In the genomic region with DNA sequence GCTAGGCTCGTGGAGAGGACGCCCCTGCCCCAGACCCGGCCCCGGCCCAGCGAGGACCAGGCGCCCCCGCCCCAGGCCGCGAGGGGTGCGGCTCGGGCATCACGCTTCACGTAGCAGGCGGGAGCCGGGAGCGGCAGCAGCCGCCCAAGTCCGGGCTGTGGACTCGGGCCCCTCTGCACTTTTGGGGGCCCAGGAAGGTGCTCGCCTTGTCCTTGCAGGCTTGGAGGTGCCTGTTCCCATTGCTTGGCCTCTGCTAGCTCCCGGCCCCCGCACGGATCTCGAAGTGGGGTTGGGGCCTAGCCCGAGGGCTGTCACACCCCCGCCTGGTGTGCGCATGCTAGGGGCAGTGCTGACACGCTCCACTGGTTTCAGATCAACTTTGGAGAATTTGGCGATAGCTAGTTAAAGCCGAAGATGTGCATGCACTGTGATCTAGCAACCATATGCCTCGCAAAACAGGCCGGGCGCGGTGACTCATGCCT, we compare ENCODE assay signal across 8 cellular contexts. TPM values are rescaled to one million over a fixed set of nuclear protein-coding genes. Genes with fewer than 3 reads are reported as not detected.
A peak's percentile ranks its signal among the peaks of the same experiment; 100 is the strongest.
DNase-seq lines count a peak whose midpoint lies in the region; ATAC-seq and TF ChIP-seq lines count a peak whose summit lies in the region.
"Had no signal": no experiment of that assay in that cellular context is flagged by ENCODE, and none has a peak within 500 bp of the region (broad histone marks: within the 10 kb centered on the region; RNA-seq: fewer than 3 reads in every experiment).

No MANE protein-coding gene starts in this region.

- H3K9ac ChIP-seq in IMR-90 (ENCODE audit: low read depth, low read length), result no peak overlapping the region
- no peak overlapping the region for H3K9ac ChIP-seq in colonic mucosa (ENCODE audit: low read depth in 2 of 2, low read length in 2 of 2)
- H3K9ac ChIP-seq in mesenchymal stem cell (ENCODE audit: low read length), result no peak overlapping the region

- no peak overlapping the region for H3K56ac ChIP-seq in IMR-90 (ENCODE audit: extremely low read depth, insufficient read depth, low read length)

- H3K23ac ChIP-seq in IMR-90 (ENCODE audit: low read depth, low read length) (no peak overlapping the region), mesenchymal stem cell (ENCODE audit: low read length in 2 of 2) (peak overlapping the region in 1 of 2 experiments; percentile 23)

- H3K36me3 ChIP-seq in IMR-90 (ENCODE audit: control insufficient read depth, insufficient read depth, low read length), result no peaks in the 10 kb centered on the region
- no peaks in the 10 kb centered on the region for H3K36me3 ChIP-seq in colonic mucosa
- peaks cover 0 to 4% of the 10 kb centered on the region in 2 experiments for H3K36me3 ChIP-seq in mesenchymal stem cell (ENCODE audit: control insufficient read depth in 1 of 2, insufficient read depth in 2 of 2, low read depth in 1 of 2, low read length in 2 of 2)
- no peaks in the 10 kb centered on the region for H3K36me3 ChIP-seq in thyroid gland
- H3K36me3 ChIP-seq in HAP-1 (replicated peaks), result peaks cover 15% of the 10 kb centered on the region

- H3K4me1 ChIP-seq in IMR-90 (ENCODE audit: control insufficient read depth, insufficient read depth, low read length) (peaks cover 10% of the 10 kb centered on the region), colonic mucosa (peaks cover 3% of the 10 kb centered on the region), mesenchymal stem cell (ENCODE audit: control insufficient read depth, insufficient read depth, low read depth, low read length) (peaks cover 16% of the 10 kb centered on the region), thyroid gland (peaks cover 11 to 12% of the 10 kb centered on the region in 2 donors), HAP-1 (peaks cover 28% of the 10 kb centered on the region)

- H2AK5ac ChIP-seq in IMR-90 (ENCODE audit: low read depth, low read length), result 0 out of 2 replicates have a peak overlapping the region, but pooled peaks have one; percentile 37
- H2AK5ac ChIP-seq in mesenchymal stem cell (ENCODE audit: low read length, severe bottlenecking), result no peak overlapping the region

- DNase-seq in IMR-90 (no peak), colonic mucosa (peak; percentile 42), mesenchymal stem cell (no peak), thyroid gland (peak; percentile 30 to 44), mesenteric fat pad (ENCODE audit: low spot score) (no peak), HAP-1 (ENCODE audit: low spot score in 2 of 2) (no peak)
- no peak for DNase-seq in stimulated activated naive B cell treated with anti-CD40 and anti-IgM and Interleukin-4, amounts not matched to agents 10 μg/mL and 1 μg/mL and 100 μg/mL, for 72 hours

- H3K14ac ChIP-seq in IMR-90 (replicated peaks; ENCODE audit: low read depth, low read length) (no peak overlapping the region), mesenchymal stem cell (ENCODE audit: low read length in 2 of 2) (peak overlapping the region in 1 of 2 experiments; percentile 20)

- dilution Hi-C loops in IMR-90 (cut with HindIII; ENCODE audit: low sequenced_read_pairs, unreplicated experiment), result loop anchor here (25.0 kb wide), 1 partner anchor 112 kb away; no protein-coding TSS in a partner anchor

- H3K79me1 ChIP-seq in IMR-90 (ENCODE audit: low read depth in 1 of 2, low read length in 2 of 2), result peaks cover 7 to 19% of the 10 kb centered on the region in 2 experiments; a peak in 3 of 4 replicates
- peaks cover 2% of the 10 kb centered on the region for H3K79me1 ChIP-seq in mesenchymal stem cell (replicated peaks; ENCODE audit: low read length, poor library complexity, severe bottlenecking)

- peaks cover 6% of the 10 kb centered on the region for H3K9me1 ChIP-seq in IMR-90 (ENCODE audit: insufficient read depth, low read length)

- no peak overlapping the region for H4K91ac ChIP-seq in IMR-90 (ENCODE audit: insufficient read depth, low read depth, low read length)
- H4K91ac ChIP-seq in mesenchymal stem cell (ENCODE audit: low read length), result peak overlapping the region; percentile 95

- no TSS peak for BruUV-seq in IMR-90 (replicated peaks; lab: Mats Ljungman, UMichigan)

- TF ChIP-seq POLR2A in IMR-90 (IDR thresholded peaks at IDR 0.05; ENCODE audit: low read depth, low read length) (no peak), thyroid gland (IDR thresholded peaks at IDR 0.05) (no peak)

- CTCF ChIA-PET in IMR-90 (lab: Yijun Ruan, JAX), result interaction anchor here (0.6 to 1.1 kb wide), 3 partner anchors 114 to 228 kb away, joined by 3 read pairs; no protein-coding TSS in a partner anchor

- no peaks in the 10 kb centered on the region for H4K20me1 ChIP-seq in IMR-90 (ENCODE audit: insufficient read depth, low read length)

- no peak overlapping the region for H3K27ac Mint-ChIP-seq in stimulated activated naive B cell treated with anti-CD40 and anti-IgM and Interleukin-4, amounts not matched to agents 10 μg/mL and 1 μg/mL and 100 μg/mL, for 72 hours
- H3K27ac Mint-ChIP-seq: stimulated activated naive CD8-positive, alpha-beta T cell treated with anti-CD3 and anti-CD28 coated beads, Interleukin-15, amount 100 ng/mL, for 72 hours had no signal

- peaks cover 11 to 39% of the 10 kb centered on the region in 2 donors for H3K4me1 Mint-ChIP-seq in stimulated activated naive B cell treated with anti-CD40 and anti-IgM and Interleukin-4, amounts not matched to agents 10 μg/mL and 1 μg/mL and 100 μg/mL, for 72 hours

- intact Hi-C loops in IMR-90 (cut with micrococcal nuclease), result loop anchor here (5.0 kb wide), 2 partner anchors 83 to 193 kb away; no protein-coding TSS in a partner anchor
- intact Hi-C loops in colonic mucosa (cut with DNase I), result no loop called here
- intact Hi-C loops in thyroid gland (cut with DNase I), result no loop called here

- no peak overlapping the region for H3K4me3 Mint-ChIP-seq in stimulated activated naive B cell treated with anti-CD40 and anti-IgM and Interleukin-4, amounts not matched to agents 10 μg/mL and 1 μg/mL and 100 μg/mL, for 72 hours

- H2BK15ac ChIP-seq in IMR-90 (ENCODE audit: low read depth, low read length), result no peak overlapping the region
- H2BK15ac ChIP-seq in mesenchymal stem cell (ENCODE audit: low read depth, poor library complexity, severe bottlenecking), result peak overlapping the region; percentile 64

- no peak for ATAC-seq in IMR-90 (ENCODE audit: low read depth)
- no peak for ATAC-seq in stimulated activated naive B cell treated with anti-CD40 and anti-IgM and Interleukin-4, amounts not matched to agents 10 μg/mL and 1 μg/mL and 100 μg/mL, for 72 hours (replicated peaks)

- H3K9me3 Mint-ChIP-seq in stimulated activated naive B cell treated with anti-CD40 and anti-IgM and Interleukin-4, amounts not matched to agents 10 μg/mL and 1 μg/mL and 100 μg/mL, for 72 hours, result no peaks in the 10 kb centered on the region
- H3K9me3 Mint-ChIP-seq: stimulated activated naive CD8-positive, alpha-beta T cell treated with anti-CD3 and anti-CD28 coated beads, Interleukin-15, amount 100 ng/mL, for 72 hours had no signal

- H4K8ac ChIP-seq in IMR-90 (ENCODE audit: low read depth in 2 of 2, low read length in 2 of 2) (no peak overlapping the region), mesenchymal stem cell (ENCODE audit: low read length) (peak overlapping the region; percentile 92)

- no peak overlapping the region for H2AK9ac ChIP-seq in IMR-90 (replicated peaks; ENCODE audit: low read depth, low read length, poor library complexity)

- H3K4ac ChIP-seq in IMR-90 (ENCODE audit: low read depth, low read length), result no peak overlapping the region
- H3K4ac ChIP-seq in mesenchymal stem cell (ENCODE audit: low read depth in 1 of 2, low read length in 2 of 2), result peak overlapping the region in 1 of 2 experiments; percentile 69

- in situ Hi-C loops in IMR-90 (cut with MboI; ENCODE audit: low sequenced_read_pairs) (loop anchor here (5.0 kb wide), 1 partner anchor 248 kb away; no protein-coding TSS in a partner anchor), HAP-1 (cut with MboI; ENCODE audit: low sequenced_read_pairs) (loop anchor here (5.0 to 25.0 kb wide), 3 partner anchors 105 to 438 kb away; no protein-coding TSS in a partner anchor)

- H3K36me3 Mint-ChIP-seq in stimulated activated naive B cell treated with anti-CD40 and anti-IgM and Interleukin-4, amounts not matched to agents 10 μg/mL and 1 μg/mL and 100 μg/mL, for 72 hours, result peaks cover 2 to 6% of the 10 kb centered on the region in 2 donors

- H3K4me3 ChIP-seq in IMR-90 (ENCODE audit: insufficient read depth, low read depth, low read length) (no peak overlapping the region), colonic mucosa (peak overlapping the region; percentile 40), mesenchymal stem cell (ENCODE audit: insufficient read depth in 1 of 2, low read depth in 1 of 2, low read length in 2 of 2) (peak overlapping the region in 1 of 2 experiments; percentile 56), thyroid gland (replicated peaks in 1 of 3) (peak overlapping the region in 1 of 3 donors; percentile 15), HAP-1 (no peak overlapping the region)

- H4K5ac ChIP-seq in IMR-90 (ENCODE audit: low read depth, low read length), result no peak overlapping the region

- peak overlapping the region; percentile 44 to 76 for H2BK12ac ChIP-seq in mesenchymal stem cell (ENCODE audit: low read length in 2 of 2)

- H3K18ac ChIP-seq in IMR-90 (ENCODE audit: low read depth, low read length) (no peak overlapping the region), mesenchymal stem cell (ENCODE audit: low read depth in 1 of 2, low read length in 2 of 2) (peak overlapping the region; percentile 82 to 88)

- H3K9me3 ChIP-seq in IMR-90 (ENCODE audit: control insufficient read depth, insufficient read depth, low read length) (no peaks in the 10 kb centered on the region), colonic mucosa (no peaks in the 10 kb centered on the region), mesenchymal stem cell (ENCODE audit: control insufficient read depth, low read length) (no peaks in the 10 kb centered on the region), thyroid gland (no peaks in the 10 kb centered on the region), HAP-1 (no peaks in the 10 kb centered on the region)

- H3K27me3 Mint-ChIP-seq in stimulated activated naive B cell treated with anti-CD40 and anti-IgM and Interleukin-4, amounts not matched to agents 10 μg/mL and 1 μg/mL and 100 μg/mL, for 72 hours, result no peaks in the 10 kb centered on the region

- WGBS in IMR-90 (ENCODE audit: extremely low coverage in 2 of 2, insufficient read length in 1 of 2), 2 experiments, result 89% methylated on average over 21 of the region's 34 CpGs; no CpG with 5 or more reads in 1 of the 2 experiments
- WGBS in mesenchymal stem cell, result 42% methylated on average over 33 of the region's 34 CpGs
- WGBS in thyroid gland, 2 donors, result 55 to 68% methylated on average over 12 to 14 of the region's 34 CpGs

- POLR2A ChIA-PET in IMR-90 (lab: Charles Lee; ENCODE audit: unreplicated experiment), result no interaction called here

- no peak overlapping the region for H3K27ac ChIP-seq in IMR-90 (ENCODE audit: insufficient read depth, low read length)
- peak overlapping the region; percentile 42 for H3K27ac ChIP-seq in colonic mucosa
- no peak overlapping the region for H3K27ac ChIP-seq in mesenchymal stem cell (ENCODE audit: low read length, poor library complexity, severe bottlenecking)
- H3K27ac ChIP-seq in thyroid gland, result peak overlapping the region; percentile 89 to 95 (median 90)

- H3K4me2 ChIP-seq in IMR-90 (ENCODE audit: low read depth, low read length) (no peak overlapping the region), mesenchymal stem cell (ENCODE audit: low read length, poor library complexity, severe bottlenecking) (peak overlapping the region; percentile 86)

- TF ChIP-seq CTCF in IMR-90 (conservative IDR thresholded peaks at IDR 0.05; ENCODE audit: low read depth, low read length), result no peak
- no peak for TF ChIP-seq CTCF in colonic mucosa (IDR thresholded peaks at IDR 0.05)
- TF ChIP-seq CTCF in thyroid gland (IDR thresholded peaks at IDR 0.05), result no peak

- H2BK20ac ChIP-seq in IMR-90 (ENCODE audit: low read depth, low read length), result no peak overlapping the region

- H3K27me3 ChIP-seq in IMR-90 (ENCODE audit: control insufficient read depth, insufficient read depth, low read length), result no peaks in the 10 kb centered on the region
- H3K27me3 ChIP-seq in colonic mucosa, result no peaks in the 10 kb centered on the region
- no peaks in the 10 kb centered on the region for H3K27me3 ChIP-seq in mesenchymal stem cell (ENCODE audit: control insufficient read depth in 1 of 2, insufficient read depth in 1 of 2, low read length in 2 of 2)
- H3K27me3 ChIP-seq in thyroid gland, result no peaks in the 10 kb centered on the region
- no peaks in the 10 kb centered on the region for H3K27me3 ChIP-seq in HAP-1 (ENCODE audit: low read depth)

- no peak for TF ChIP-seq RAD21 in IMR-90 (IDR thresholded peaks at IDR 0.05; ENCODE audit: low read length)

- H2BK5ac ChIP-seq in IMR-90 (ENCODE audit: low read depth, low read length, poor library complexity, severe bottlenecking) (no peak overlapping the region), mesenchymal stem cell (ENCODE audit: low read depth, low read length, poor library complexity, severe bottlenecking) (no peak overlapping the region)

- H2BK120ac ChIP-seq in IMR-90 (ENCODE audit: low read depth, low read length) (no peak overlapping the region), mesenchymal stem cell (ENCODE audit: low read depth, low read length) (peak overlapping the region; percentile 75)

- peak overlapping the region; percentile 92 for H2AFZ ChIP-seq in IMR-90 (replicated peaks; ENCODE audit: low read length, poor library complexity)
- H2AFZ ChIP-seq in mesenchymal stem cell (ENCODE audit: low read depth, low read length), result peak overlapping the region; percentile 76

RNA-seq across cellular contexts. Expression of a gene that starts 55.7 kb away (rescaled TPM):
- total RNA-seq in IMR-90 (2012; rRNA removed) (112 and 140 TPM in 2 replicates), colonic mucosa (100 to 1,000 TPM in 1 of 2 donors, 10 to 100 TPM in 1; 94.2 to 150 TPM), thyroid gland (100 to 1,000 TPM in 3 of 4 donors, 10 to 100 TPM in 1; 89.2 to 218 (median 168) TPM), mesenteric fat pad (160 TPM)
- 266 and 289 TPM in 2 replicates for polyA plus RNA-seq in IMR-90 (2012; rRNA removed)
- 58.9 and 85.8 TPM in 2 replicates for polyA plus RNA-seq in IMR-90 (2012; cell fraction: cytosol; rRNA removed)
- 1,097 and 1,897 TPM in 2 replicates for polyA plus RNA-seq in IMR-90 (2012; cell fraction: nucleus; rRNA removed; ENCODE audit: low replicate concordance)
- polyA plus RNA-seq in mesenchymal stem cell (2013, experiment 1 of 2), result 72.2 TPM
- polyA plus RNA-seq in mesenchymal stem cell (2013, experiment 2 of 2), result 74.8 TPM

Comparison
In these comparisons a context has a peak if more than half of its experiments do, and no peak if none do; other contexts are left out.
1. DNase-seq: peak in colonic mucosa (single experiment) and thyroid gland (2 of 2); none in IMR-90 (single experiment), mesenchymal stem cell (single experiment), mesenteric fat pad (single experiment), stimulated activated naive B cell treated with anti-CD40 and anti-IgM and Interleukin-4, amounts not matched to agents 10 μg/mL and 1 μg/mL and 100 μg/mL, for 72 hours (single experiment) and HAP-1 (0 of 2).
2. H3K27ac ChIP-seq: peak in colonic mucosa (single experiment) and thyroid gland (3 of 3); none in IMR-90 (single experiment) and mesenchymal stem cell (single experiment).